Comparison of ENCODE assay signal across 18 cellular contexts in the genomic region with DNA sequence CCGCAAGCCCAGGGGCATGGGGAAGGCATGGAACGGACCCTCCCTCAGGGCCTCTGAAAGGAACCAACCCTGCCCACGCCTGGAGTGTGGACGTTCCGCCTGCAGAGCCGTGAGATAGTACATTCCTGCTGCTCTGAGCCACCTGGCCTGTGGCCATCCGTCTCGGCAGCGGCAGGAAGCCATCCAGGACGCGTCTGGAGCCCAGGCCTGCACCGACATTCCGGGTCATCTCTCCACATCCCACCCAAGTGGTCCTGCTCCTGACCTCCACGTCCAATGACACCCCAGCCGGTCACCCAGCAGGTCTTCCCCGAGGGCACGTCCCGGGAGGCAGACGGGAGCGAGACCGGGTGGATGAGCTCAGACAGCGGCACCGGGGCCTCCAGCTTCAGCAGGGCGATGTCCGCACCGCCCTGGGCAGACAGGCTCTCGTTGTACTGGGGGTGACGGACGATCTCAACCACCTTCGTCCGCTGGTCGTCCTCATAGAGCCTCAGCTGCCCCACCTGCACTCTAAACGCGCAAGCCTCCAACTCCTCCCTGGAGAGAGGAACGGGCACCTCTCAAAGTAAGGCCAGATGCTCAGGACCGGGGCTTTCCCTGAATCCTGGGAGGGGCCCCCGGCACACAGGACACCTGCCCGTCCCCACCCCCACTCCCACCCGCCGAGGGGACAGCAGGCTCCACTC. TPM values are rescaled to one million over a fixed set of nuclear protein-coding genes. Genes with fewer than 3 reads are reported as not detected.
DNase-seq lines count a peak whose midpoint lies in the region; ATAC-seq and TF ChIP-seq lines count a peak whose summit lies in the region.
"Had no signal": no experiment of that assay in that cellular context is flagged by ENCODE, and none has a peak within 500 bp of the region (broad histone marks: within the 10 kb centered on the region; RNA-seq: fewer than 3 reads in every experiment).

No MANE protein-coding gene starts in this region.

- ATAC-seq in IMR-90 (ENCODE audit: low read depth) (peak; percentile 42; the same call in 1 of the 2 replicates), heart right ventricle (peak in 5 of 8 donors; percentile 25 to 66 (median 44)), GM18870 (IDR thresholded peaks at IDR 0.05; ENCODE audit: unreplicated experiment) (no peak)

- no peaks in the 10 kb centered on the region for H4K20me1 ChIP-seq in IMR-90 (ENCODE audit: insufficient read depth, low read length)

- H3K4me1 ChIP-seq in IMR-90 (ENCODE audit: control insufficient read depth, insufficient read depth, low read length) (no peaks in the 10 kb centered on the region; the same call in 1 of the 2 replicates), heart right ventricle (peaks cover 0 to 15% (median 0%) of the 10 kb centered on the region in 9 donors)

- H3K79me1 ChIP-seq in IMR-90 (ENCODE audit: low read depth in 1 of 2, low read length in 2 of 2), result no peaks in the 10 kb centered on the region

- no peak overlapping the region for H2BK5ac ChIP-seq in IMR-90 (ENCODE audit: low read depth, low read length, poor library complexity, severe bottlenecking)

- CTCF ChIA-PET in IMR-90 (lab: Yijun Ruan, JAX), result no interaction called here

- H3K4ac ChIP-seq in IMR-90 (ENCODE audit: low read depth, low read length), result no peak overlapping the region

- H2BK20ac ChIP-seq in IMR-90 (ENCODE audit: low read depth, low read length), result no peak overlapping the region

- H2BK15ac ChIP-seq in IMR-90 (ENCODE audit: low read depth, low read length), result no peak overlapping the region

- TF ChIP-seq CTCF in IMR-90 (conservative IDR thresholded peaks at IDR 0.05; ENCODE audit: low read depth, low read length) (no peak), heart right ventricle (IDR thresholded peaks at IDR 0.05) (no peak)

- H3K4me3 ChIP-seq in IMR-90 (ENCODE audit: insufficient read depth, low read depth, low read length) (no peak overlapping the region), heart right ventricle (no peak overlapping the region)
- H3K4me3 ChIP-seq: PC-9 had no signal

- peak; percentile 7 for DNase-seq in 8988T
- DNase-seq in IMR-90, result peak; percentile 5
- no peak for DNase-seq in heart right ventricle
- DNase-seq in head of caudate nucleus, result no peak
- no peak for DNase-seq in NOMO-1 (lab: John Stamatoyannopoulos, UW; ENCODE audit: unreplicated experiment in 2 of 2)
- DNase-seq: activated CD4-positive, alpha-beta T cell treated with anti-CD3 and anti-CD28 coated beads, Interleukin-2, amount 10 ng/mL, durations not matched to agents 7 days and 5 days; activated naive CD4-positive, alpha-beta T cell treated with Interleukin-2 at 50 U/mL for 16 hours; immature natural killer cell; midbrain; NCI-H1092; retina had no signal

- H3K9me3 ChIP-seq in IMR-90 (ENCODE audit: control insufficient read depth, insufficient read depth, low read length), result no peaks in the 10 kb centered on the region
- no peaks in the 10 kb centered on the region for H3K9me3 ChIP-seq in heart right ventricle
- H3K9me3 ChIP-seq: neutrophil had no signal

- TF ChIP-seq POLR2A in IMR-90 (IDR thresholded peaks at IDR 0.05; ENCODE audit: low read depth, low read length), result no peak

- no peak overlapping the region for H2BK120ac ChIP-seq in IMR-90 (ENCODE audit: low read depth, low read length)

- no peak overlapping the region for H3K4me2 ChIP-seq in IMR-90 (ENCODE audit: low read depth, low read length)
- H3K4me2 ChIP-seq: KMS-11, PC-9 had no signal

- POLR2A ChIA-PET in IMR-90 (lab: Charles Lee; ENCODE audit: unreplicated experiment), result no interaction called here

- H3K14ac ChIP-seq in IMR-90 (replicated peaks; ENCODE audit: low read depth, low read length), result no peak overlapping the region

- H2AK9ac ChIP-seq in IMR-90 (replicated peaks; ENCODE audit: low read depth, low read length, poor library complexity), result no peak overlapping the region

- no peak overlapping the region for H2AK5ac ChIP-seq in IMR-90 (ENCODE audit: low read depth, low read length)

- dilution Hi-C loops in IMR-90 (cut with HindIII; ENCODE audit: low sequenced_read_pairs, unreplicated experiment), result no loop called here

- H3K23ac ChIP-seq in IMR-90 (ENCODE audit: low read depth, low read length), result no peak overlapping the region

- no peak overlapping the region for H3K56ac ChIP-seq in IMR-90 (ENCODE audit: extremely low read depth, insufficient read depth, low read length)

- in situ Hi-C loops in IMR-90 (cut with MboI; ENCODE audit: low sequenced_read_pairs), result no loop called here

- WGBS in IMR-90 (ENCODE audit: extremely low coverage in 2 of 2, insufficient read length in 1 of 2), 2 experiments, result 45% methylated on average over 14 of the region's 40 CpGs; no CpG with 5 or more reads in 1 of the 2 experiments
- WGBS in heart right ventricle, 2 donors, result 44 to 47% methylated on average over 40 of the region's 40 CpGs

- no peaks in the 10 kb centered on the region for H3K36me3 ChIP-seq in IMR-90 (ENCODE audit: control insufficient read depth, insufficient read depth, low read length)
- H3K36me3 ChIP-seq in heart right ventricle, result no peaks in the 10 kb centered on the region
- H3K36me3 ChIP-seq: neutrophil had no signal

- TF ChIP-seq RAD21 in IMR-90 (IDR thresholded peaks at IDR 0.05; ENCODE audit: low read length), result no peak

- no peak overlapping the region for H4K8ac ChIP-seq in IMR-90 (ENCODE audit: low read depth in 2 of 2, low read length in 2 of 2)

- no peak overlapping the region for H4K91ac ChIP-seq in IMR-90 (ENCODE audit: insufficient read depth, low read depth, low read length)

- H4K5ac ChIP-seq in IMR-90 (ENCODE audit: low read depth, low read length), result no peak overlapping the region

- H2AFZ ChIP-seq in IMR-90 (replicated peaks; ENCODE audit: low read length, poor library complexity), result peak overlapping the region; percentile 3
- H2AFZ ChIP-seq: PC-9 had no signal

- H3K9ac ChIP-seq in IMR-90 (ENCODE audit: low read depth, low read length), result no peak overlapping the region
- H3K9ac ChIP-seq: KMS-11 had no signal

- no peaks in the 10 kb centered on the region for H3K9me1 ChIP-seq in IMR-90 (ENCODE audit: insufficient read depth, low read length)

- H3K27me3 ChIP-seq in IMR-90 (ENCODE audit: control insufficient read depth, insufficient read depth, low read length) (peaks cover 76% of the 10 kb centered on the region), heart right ventricle (peaks cover 5 to 90% (median 74%) of the 10 kb centered on the region in 7 donors)

- intact Hi-C loops in IMR-90 (cut with micrococcal nuclease) (no loop called here), heart right ventricle (cut with DNase I) (no loop called here), head of caudate nucleus (cut with DNase I) (no loop called here)

- no TSS peak for BruUV-seq in IMR-90 (replicated peaks; lab: Mats Ljungman, UMichigan)

- H3K27ac ChIP-seq in IMR-90 (ENCODE audit: insufficient read depth, low read length) (no peak overlapping the region), heart right ventricle (no peak overlapping the region)
- H3K27ac ChIP-seq: epithelial cell of prostate, KMS-11, neutrophil, PC-9 had no signal

- no peak overlapping the region for H3K18ac ChIP-seq in IMR-90 (ENCODE audit: low read depth, low read length)

TF ChIP-seq in IMR-90, 13 proteins besides CTCF, POLR2A, EP300 and RAD21 (continues in another document):
- no peak for TF ChIP-seq FOS (IDR thresholded peaks at IDR 0.05; ENCODE audit: low read depth, low read length)
- TF ChIP-seq MXI1 (IDR thresholded peaks at IDR 0.05; ENCODE audit: borderline replicate concordance, low read depth, low read length), result no peak
- no peak for TF ChIP-seq SMC3 (IDR thresholded peaks at IDR 0.05; ENCODE audit: low read depth, low read length)
- no peak for TF ChIP-seq MAZ (IDR thresholded peaks at IDR 0.05; ENCODE audit: borderline replicate concordance, low read depth, low read length)
- no peak for TF ChIP-seq BHLHE40 (IDR thresholded peaks at IDR 0.05; ENCODE audit: low read depth, low read length)
- TF ChIP-seq RCOR1 (IDR thresholded peaks at IDR 0.05; ENCODE audit: insufficient replicate concordance, low read length), result no peak
- TF ChIP-seq RFX5 (IDR thresholded peaks at IDR 0.05; ENCODE audit: low read depth, low read length), result no peak
- no peak for TF ChIP-seq MAFK (IDR thresholded peaks at IDR 0.05; ENCODE audit: low read depth, low read length)

RNA-seq across cellular contexts. Expression of a gene that starts 21.3 kb away (rescaled TPM):
- 30.8 and 45.0 TPM in 2 replicates for total RNA-seq in IMR-90 (2012; rRNA removed)
- polyA plus RNA-seq in IMR-90 (2012; rRNA removed), result 113 and 140 TPM in 2 replicates
- 47.2 and 66.3 TPM in 2 replicates for polyA plus RNA-seq in IMR-90 (2012; cell fraction: cytosol; rRNA removed)
- polyA plus RNA-seq in IMR-90 (2012; cell fraction: nucleus; rRNA removed; ENCODE audit: low replicate concordance), result 119 and 179 TPM in 2 replicates
- total RNA-seq in heart right ventricle, result 10 to 100 TPM; 70.6 to 99.8 (median 84.6) TPM
- 10 to 100 TPM; 63.1 to 76.4 TPM for polyA plus RNA-seq in heart right ventricle

RNA-seq across cellular contexts. Expression of a gene that starts 32.3 kb away (rescaled TPM):
- total RNA-seq in IMR-90 (2012; rRNA removed), result not detected in 2 replicates
- not detected in 2 replicates for polyA plus RNA-seq in IMR-90 (2012; rRNA removed)
- not detected in 2 replicates for polyA plus RNA-seq in IMR-90 (2012; cell fraction: cytosol; rRNA removed)
- polyA plus RNA-seq in IMR-90 (2012; cell fraction: nucleus; rRNA removed; ENCODE audit: low replicate concordance), result not detected in 2 replicates
- under 1 TPM in 3 of 10 donors, not detected in 7; 0.28 to 0.44 (median 0.33) TPM for total RNA-seq in heart right ventricle
- polyA plus RNA-seq in heart right ventricle, result under 1 TPM; 0.12 to 0.51 TPM
- total RNA-seq: activated CD4-positive, alpha-beta T cell treated with anti-CD3 and anti-CD28 coated beads, Interleukin-2, amount 10 ng/mL, durations not matched to agents 7 days and 5 days; H4; PC-9 had no signal
- polyA plus RNA-seq: AG04450, immature natural killer cell had no signal

RNA-seq across cellular contexts. Expression of a gene that starts 45.3 kb away (rescaled TPM):
- total RNA-seq in IMR-90 (2012; rRNA removed), result 0.36 and 0.56 TPM in 2 replicates
- 0.65 and 0.77 TPM in 2 replicates for polyA plus RNA-seq in IMR-90 (2012; rRNA removed)
- polyA plus RNA-seq in IMR-90 (2012; cell fraction: cytosol; rRNA removed), result 0.40 and 0.73 TPM in 2 replicates
- polyA plus RNA-seq in IMR-90 (2012; cell fraction: nucleus; rRNA removed; ENCODE audit: low replicate concordance), result 4.2 and 8.4 TPM in 2 replicates
- 1 to 10 TPM in 9 of 10 donors, under 1 TPM in 1; 0.37 to 3.8 (median 2.0) TPM for total RNA-seq in heart right ventricle
- polyA plus RNA-seq in heart right ventricle, result 1 to 10 TPM; 1.4 to 6.8 TPM

RNA-seq across cellular contexts. Expression of a gene that starts 47.6 kb away (rescaled TPM):
- total RNA-seq in IMR-90 (2012; rRNA removed), result not detected in 2 replicates
- polyA plus RNA-seq in IMR-90 (2012; rRNA removed), result not detected in 2 replicates
- not detected in 2 replicates for polyA plus RNA-seq in IMR-90 (2012; cell fraction: cytosol; rRNA removed)
- polyA plus RNA-seq in IMR-90 (2012; cell fraction: nucleus; rRNA removed; ENCODE audit: low replicate concordance), result not detected in 2 replicates
- total RNA-seq in heart right ventricle, result 10 to 100 TPM in 1 of 10 donors, 1 to 10 TPM in 7, under 1 TPM in 2; 0.53 to 11.4 (median 2.2) TPM
- polyA plus RNA-seq in heart right ventricle, result 1 to 10 TPM; 1.5 to 5.8 TPM
- total RNA-seq: activated CD4-positive, alpha-beta T cell treated with anti-CD3 and anti-CD28 coated beads, Interleukin-2, amount 10 ng/mL, durations not matched to agents 7 days and 5 days; H4; PC-9 had no signal
- polyA plus RNA-seq: AG04450, immature natural killer cell had no signal

RNA-seq across cellular contexts. Expression of a gene that starts 58.1 kb away (rescaled TPM):
- total RNA-seq in IMR-90 (2012; rRNA removed) (not detected in 2 replicates), heart right ventricle (1 to 10 TPM in 7 of 10 donors, under 1 TPM in 3; 0.33 to 5.2 (median 1.8) TPM)
- polyA plus RNA-seq in IMR-90 (2012; rRNA removed) (not detected in 2 replicates), heart right ventricle (1 to 10 TPM; 1.7 to 6.4 TPM)
- polyA plus RNA-seq in IMR-90 (2012; cell fraction: cytosol; rRNA removed), result not detected in 2 replicates
- not detected in 2 replicates for polyA plus RNA-seq in IMR-90 (2012; cell fraction: nucleus; rRNA removed; ENCODE audit: low replicate concordance)
- total RNA-seq: activated CD4-positive, alpha-beta T cell treated with anti-CD3 and anti-CD28 coated beads, Interleukin-2, amount 10 ng/mL, durations not matched to agents 7 days and 5 days; PC-9 had no signal
- polyA plus RNA-seq: AG04450, immature natural killer cell had no signal

Comparison
In these comparisons a context has a peak if more than half of its experiments do, and no peak if none do; other contexts are left out.
1. DNase-seq: peak in 8988T (single experiment) and IMR-90 (single experiment); none in heart right ventricle (0 of 2), head of caudate nucleus (0 of 42) and NOMO-1 (0 of 2).